Comparison of ENCODE assay signal across 19 cellular contexts in genomic region chr10:45280113-45280512, GRCh38. TPM values are rescaled to one million over a fixed set of nuclear protein-coding genes. Genes with fewer than 3 reads are reported as not detected.
DNase-seq lines count a peak whose midpoint lies in the region; ATAC-seq and TF ChIP-seq lines count a peak whose summit lies in the region.
"Had no signal": no experiment of that assay in that cellular context is flagged by ENCODE, and none has a peak within 500 bp of the region (broad histone marks: within the 10 kb centered on the region; RNA-seq: fewer than 3 reads in every experiment).

No MANE protein-coding gene starts in this region.

- H4K5ac ChIP-seq in mesendoderm (ENCODE audit: low read length), result no peak overlapping the region

- H3K27me3 ChIP-seq in heart left ventricle (peaks cover 0 to 4% (median 0%) of the 10 kb centered on the region in 9 donors), right atrium auricular region (no peaks in the 10 kb centered on the region), body of pancreas (no peaks in the 10 kb centered on the region), mesendoderm (ENCODE audit: insufficient read depth, low read length, poor library complexity) (no peaks in the 10 kb centered on the region), stomach (no peaks in the 10 kb centered on the region)
- H3K27me3 ChIP-seq: BLaER1 treated with 17β-estradiol and CSF1 and Interleukin-3, amounts not matched to agents 10 nM and 100 nM had no signal

- H4K8ac ChIP-seq in mesendoderm (ENCODE audit: low read depth, low read length), result no peak overlapping the region

- no peak overlapping the region for H3K56ac ChIP-seq in mesendoderm (ENCODE audit: low read length)

- 6 to 19% (median 8%) methylated on average over 2 of the region's 2 CpGs for WGBS in heart left ventricle, 4 donors
- WGBS in body of pancreas, 2 donors, result 14 to 28% methylated on average over 2 of the region's 2 CpGs
- no CpG with 5 or more reads among the region's 2 CpGs for WGBS in mesendoderm (ENCODE audit: extremely low coverage, insufficient coverage, low lambda C conversion rate)
- 7 to 25% (median 23%) methylated on average over 2 of the region's 2 CpGs for WGBS in stomach, 5 donors

- H2BK15ac ChIP-seq in mesendoderm (replicated peaks; ENCODE audit: low read depth), result no peak overlapping the region

- H2AK5ac ChIP-seq in mesendoderm (ENCODE audit: low read length), result no peak overlapping the region

- H3K4me1 ChIP-seq in heart left ventricle, result peaks cover 0 to 15% (median 0%) of the 10 kb centered on the region in 12 donors
- H3K4me1 ChIP-seq in right atrium auricular region, result no peaks in the 10 kb centered on the region
- H3K4me1 ChIP-seq in body of pancreas, result peaks cover 11% of the 10 kb centered on the region
- H3K4me1 ChIP-seq in mesendoderm (ENCODE audit: control insufficient read depth, low read depth, low read length), result peaks cover 4% of the 10 kb centered on the region
- peaks cover 6 to 19% (median 16%) of the 10 kb centered on the region in 4 donors for H3K4me1 ChIP-seq in stomach

- peak in 1 of 5 donors; percentile 10 for DNase-seq in heart left ventricle
- DNase-seq in right atrium auricular region (ENCODE audit: low spot score), result no peak
- DNase-seq in body of pancreas, result peak; percentile 17 to 66 (median 46)
- peak; percentile 6 for DNase-seq in mesendoderm
- peak; percentile 45 for DNase-seq in stomach
- DNase-seq in foreskin melanocyte, result no peak
- no peak for DNase-seq in activated naive CD4-positive, alpha-beta T cell (lab: John Stamatoyannopoulos, UW)
- DNase-seq in activated CD4-positive, alpha-beta T cell treated with anti-CD3 and anti-CD28 coated beads, Interleukin-2, amount 50 U/mL, for 4 hours, result no peak
- DNase-seq: GDM1, HFFc6, IMR-90, NCI-H1105, NCI-H1694, NCI-H2227 treated with DMSO at 0.1 percent for 48 hours, NCI-H524, SHP77 treated with DMSO at 0.1 percent for 48 hours had no signal

- H3K79me1 ChIP-seq in mesendoderm (ENCODE audit: low read length), result no peaks in the 10 kb centered on the region

- no peak overlapping the region for H2BK120ac ChIP-seq in mesendoderm (ENCODE audit: low read depth, low read length)

- H2BK5ac ChIP-seq in mesendoderm (ENCODE audit: low read length), result no peak overlapping the region

- H3K4ac ChIP-seq in mesendoderm (ENCODE audit: low read depth, low read length), result no peak overlapping the region

- no peak overlapping the region for H3K23ac ChIP-seq in mesendoderm (ENCODE audit: low read length)

- no peaks in the 10 kb centered on the region for H3K79me2 ChIP-seq in mesendoderm (ENCODE audit: control insufficient read depth, insufficient read depth, low read length)

- TF ChIP-seq POLR2A in heart left ventricle (IDR thresholded peaks at IDR 0.05), result no peak
- TF ChIP-seq POLR2A in body of pancreas (IDR thresholded peaks at IDR 0.05), result no peak
- no peak for TF ChIP-seq POLR2A in stomach (IDR thresholded peaks at IDR 0.05)

- peak overlapping the region in 1 of 12 donors; percentile 9 for H3K27ac ChIP-seq in heart left ventricle
- H3K27ac ChIP-seq in right atrium auricular region, result no peak overlapping the region
- peak overlapping the region in 1 of 4 donors; percentile 23 for H3K27ac ChIP-seq in body of pancreas
- H3K27ac ChIP-seq in mesendoderm (ENCODE audit: low read depth, low read length), result no peak overlapping the region
- peak overlapping the region; percentile 23 to 62 (median 38) for H3K27ac ChIP-seq in stomach
- H3K27ac ChIP-seq: BLaER1 treated with 17β-estradiol and CSF1 and Interleukin-3, amounts not matched to agents 10 nM and 100 nM had no signal

- TF ChIP-seq CTCF in heart left ventricle (IDR thresholded peaks at IDR 0.05) (no peak), right atrium auricular region (IDR thresholded peaks at IDR 0.05) (no peak), body of pancreas (IDR thresholded peaks at IDR 0.05) (no peak), stomach (IDR thresholded peaks at IDR 0.05) (no peak)

- no peak overlapping the region for H3K9ac ChIP-seq in mesendoderm (ENCODE audit: low read length)
- H3K9ac ChIP-seq: BLaER1 treated with 17β-estradiol and CSF1 and Interleukin-3, amounts not matched to agents 10 nM and 100 nM had no signal

- peak in 3 of 4 donors; percentile 20 to 83 (median 71) for ATAC-seq in heart left ventricle
- peak; percentile 68 for ATAC-seq in body of pancreas

- H3K18ac ChIP-seq in mesendoderm (ENCODE audit: low read length), result no peak overlapping the region

- no peak overlapping the region for H3K4me2 ChIP-seq in mesendoderm (ENCODE audit: low read length)

- H3K4me3 ChIP-seq in heart left ventricle, result no peak overlapping the region
- no peak overlapping the region for H3K4me3 ChIP-seq in right atrium auricular region
- no peak overlapping the region for H3K4me3 ChIP-seq in body of pancreas
- H3K4me3 ChIP-seq in mesendoderm (ENCODE audit: low read length), result no peak overlapping the region
- H3K4me3 ChIP-seq in stomach, result no peak overlapping the region
- H3K4me3 ChIP-seq: BLaER1 treated with 17β-estradiol and CSF1 and Interleukin-3, amounts not matched to agents 10 nM and 100 nM had no signal

- H3K36me3 ChIP-seq in heart left ventricle (no peaks in the 10 kb centered on the region), right atrium auricular region (no peaks in the 10 kb centered on the region), body of pancreas (replicated peaks in 1 of 2; ENCODE audit: insufficient read depth in 1 of 2, low read depth in 2 of 2) (no peaks in the 10 kb centered on the region), mesendoderm (ENCODE audit: control insufficient read depth, insufficient read depth, low read length) (no peaks in the 10 kb centered on the region), stomach (no peaks in the 10 kb centered on the region)
- H3K36me3 ChIP-seq: BLaER1 treated with 17β-estradiol and CSF1 and Interleukin-3, amounts not matched to agents 10 nM and 100 nM had no signal

- H3K9me3 ChIP-seq in heart left ventricle, result no peaks in the 10 kb centered on the region
- H3K9me3 ChIP-seq in right atrium auricular region, result no peaks in the 10 kb centered on the region
- H3K9me3 ChIP-seq in body of pancreas, result no peaks in the 10 kb centered on the region
- H3K9me3 ChIP-seq in stomach, result no peaks in the 10 kb centered on the region
- H3K9me3 ChIP-seq: BLaER1 treated with 17β-estradiol and CSF1 and Interleukin-3, amounts not matched to agents 10 nM and 100 nM had no signal

- no peak for TF ChIP-seq EP300 in stomach (IDR thresholded peaks at IDR 0.05)

- intact Hi-C loops in heart left ventricle (cut with DNase I) (loop anchor here in 1 of 10 donors (10.0 kb wide), 1 partner anchor 125 kb away; no protein-coding TSS in a partner anchor), body of pancreas (cut with DNase I) (no loop called here), stomach (cut with DNase I; ENCODE audit: low total_unique reads) (no loop called here)

RNA-seq across cellular contexts. Expression of gene OR13A1, which starts 35.3 kb away (rescaled TPM):
- total RNA-seq in heart left ventricle (under 1 TPM in 2 of 9 donors, not detected in 7; 0.10 to 0.16 TPM), right atrium auricular region (not detected), body of pancreas (not detected), stomach (not detected)
- polyA plus RNA-seq in heart left ventricle (under 1 TPM in 1 of 2 donors, not detected in 1; 0.04 TPM), stomach (under 1 TPM in 1 of 3 donors, not detected in 2; 0.40 TPM)
- 0.03 TPM for polyA plus RNA-seq in mesendoderm (2013, experiment 1 of 2)
- 0.01 TPM for polyA plus RNA-seq in mesendoderm (2013, experiment 2 of 2)
- total RNA-seq: A172, HFFc6, IMR-90, LHCN-M2 had no signal
- polyA plus RNA-seq: IMR-90 had no signal

Comparison
In these comparisons a context has a peak if more than half of its experiments do, and no peak if none do; other contexts are left out.
1. DNase-seq: peak in body of pancreas (4 of 4), mesendoderm (single experiment) and stomach (single experiment); none in right atrium auricular region (single experiment), foreskin melanocyte (single experiment), activated naive CD4-positive, alpha-beta T cell (0 of 4) and activated CD4-positive, alpha-beta T cell treated with anti-CD3 and anti-CD28 coated beads, Interleukin-2, amount 50 U/mL, for 4 hours (0 of 2).
2. H3K27ac ChIP-seq: peak in stomach (5 of 5); none in right atrium auricular region (0 of 2) and mesendoderm (single experiment).